ENCODE assay signal across 8 cellular contexts in the genomic region with DNA sequence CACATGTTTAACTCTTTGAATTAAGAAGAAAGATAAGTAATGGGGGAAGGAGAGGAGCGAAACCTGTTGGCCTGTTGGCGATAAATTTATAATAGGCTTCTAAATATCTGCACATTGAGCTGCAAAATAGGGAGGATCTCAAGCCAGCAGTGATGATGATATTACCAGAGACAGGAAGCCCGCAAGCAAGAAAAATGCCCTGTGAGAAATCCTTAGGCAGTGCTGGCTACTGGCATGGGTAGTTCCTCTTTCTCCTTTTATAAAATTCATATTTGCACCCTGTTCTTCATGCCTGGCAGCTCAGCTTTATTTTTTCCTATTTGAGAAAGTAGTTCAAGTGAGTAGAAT. TPM values are rescaled to one million over a fixed set of nuclear protein-coding genes. Genes with fewer than 3 reads are reported as not detected.
DNase-seq lines count a peak whose midpoint lies in the region; ATAC-seq, FAIRE-seq and TF ChIP-seq lines count a peak whose summit lies in the region.

No MANE protein-coding gene starts in this region.

- no peak for TF ChIP-seq CTCF in VCaP (conservative IDR thresholded peaks at IDR 0.05)
- TF ChIP-seq CTCF in foreskin keratinocyte (conservative IDR thresholded peaks at IDR 0.05): no peak
- no peak for TF ChIP-seq CTCF in gastrocnemius medialis (IDR thresholded peaks at IDR 0.05 in 4 of 5, conservative IDR thresholded peaks at IDR 0.05 in 1 of 5)

- WGBS in HUES64: 57% methylated on average over 3 of the region's 3 CpGs

- peaks cover 36 to 78% (median 38%) of the 10 kb centered on the region in 10 experiments for H3K4me1 ChIP-seq in BLaER1 treated with 17β-estradiol and CSF1 and Interleukin-3, amounts not matched to agents 10 nM and 100 nM
- H3K4me1 ChIP-seq in HUES64 (ENCODE audit: insufficient read depth, low read length) (peaks cover 33% of the 10 kb centered on the region), foreskin keratinocyte (peaks cover 23% of the 10 kb centered on the region), gastrocnemius medialis (peaks cover 30 to 34% of the 10 kb centered on the region in 2 donors)

- no peak for FAIRE-seq in GM12892 (lab: Jason Lieb, UNC)

- peak overlapping the region; percentile 68 to 89 (median 83) for H3K4me2 ChIP-seq in BLaER1 treated with 17β-estradiol and CSF1 and Interleukin-3, amounts not matched to agents 10 nM and 100 nM

- peak overlapping the region; percentile 87 to 97 (median 91) for H3K9ac ChIP-seq in BLaER1 treated with 17β-estradiol and CSF1 and Interleukin-3, amounts not matched to agents 10 nM and 100 nM
- peak overlapping the region; percentile 49 for H3K9ac ChIP-seq in HUES64 (ENCODE audit: low read depth, low read length)

- intact Hi-C loops in gastrocnemius medialis (cut with DNase I; ENCODE audit: low total_unique reads): loop anchor here (1.0 to 10.0 kb wide), 5 partner anchors 98 to 1885 kb away; a partner anchor contains a TSS

- TF ChIP-seq POLR2A in gastrocnemius medialis (IDR thresholded peaks at IDR 0.05): no peak
- TF ChIP-seq POLR2A in GM12892 (IDR thresholded peaks at IDR 0.05; ENCODE audit: low read depth, low read length): no peak

- H3K9me3 ChIP-seq in BLaER1 treated with 17β-estradiol and CSF1 and Interleukin-3, amounts not matched to agents 10 nM and 100 nM (replicated peaks in 1 of 11): no peaks in the 10 kb centered on the region
- H3K9me3 ChIP-seq in HUES64 (ENCODE audit: insufficient read depth, low read depth, low read length) (no peaks in the 10 kb centered on the region), gastrocnemius medialis (no peaks in the 10 kb centered on the region)

- H4K20me1 ChIP-seq in BLaER1 treated with 17β-estradiol and CSF1 and Interleukin-3, amounts not matched to agents 10 nM and 100 nM: peaks cover 26 to 36% (median 32%) of the 10 kb centered on the region in 11 experiments; a peak in 21 of 22 replicates

- in situ Hi-C loops in gastrocnemius medialis (cut with MboI; ENCODE audit: low sequenced_read_pairs in 4 of 4): loop anchor here in 1 of 4 donors (10.0 to 25.0 kb wide), 2 partner anchors 272 to 440 kb away; a partner anchor contains a TSS

- DNase-seq in foreskin keratinocyte: no peak
- no peak for DNase-seq in gastrocnemius medialis
- no peak for DNase-seq in GM12892 (ENCODE audit: insufficient read length)

- ATAC-seq in foreskin keratinocyte: no peak
- no peak for ATAC-seq in gastrocnemius medialis
- ATAC-seq in HG03139 (IDR thresholded peaks at IDR 0.05; ENCODE audit: unreplicated experiment): no peak
- no peak for ATAC-seq in GM21528 (IDR thresholded peaks at IDR 0.05; ENCODE audit: low FRiP score, unreplicated experiment)

- no peaks in the 10 kb centered on the region for H3K36me3 ChIP-seq in BLaER1 treated with 17β-estradiol and CSF1 and Interleukin-3, amounts not matched to agents 10 nM and 100 nM
- no peaks in the 10 kb centered on the region for H3K36me3 ChIP-seq in HUES64 (ENCODE audit: insufficient read depth, low read length)
- H3K36me3 ChIP-seq in gastrocnemius medialis: no peaks in the 10 kb centered on the region

- H3K4me3 ChIP-seq in BLaER1 treated with 17β-estradiol and CSF1 and Interleukin-3, amounts not matched to agents 10 nM and 100 nM: peak overlapping the region; percentile 76 to 93 (median 84)
- peak overlapping the region; percentile 81 for H3K4me3 ChIP-seq in HUES64 (ENCODE audit: low read length)
- peak overlapping the region; percentile 70 to 85 (median 84) for H3K4me3 ChIP-seq in gastrocnemius medialis

- H3K27ac ChIP-seq in BLaER1 treated with 17β-estradiol and CSF1 and Interleukin-3, amounts not matched to agents 10 nM and 100 nM: peak overlapping the region; percentile 79 to 95 (median 87)
- H3K27ac ChIP-seq in HUES64 (ENCODE audit: low read depth, low read length) (no peak overlapping the region), VCaP (peak overlapping the region; percentile 84), foreskin keratinocyte (peak overlapping the region; percentile 94), gastrocnemius medialis (peak overlapping the region; percentile 88 to 94 (median 89))

- no peaks in the 10 kb centered on the region for H3K27me3 ChIP-seq in BLaER1 treated with 17β-estradiol and CSF1 and Interleukin-3, amounts not matched to agents 10 nM and 100 nM
- H3K27me3 ChIP-seq in HUES64 (ENCODE audit: insufficient read depth, low read length) (no peaks in the 10 kb centered on the region), foreskin keratinocyte (no peaks in the 10 kb centered on the region), gastrocnemius medialis (no peaks in the 10 kb centered on the region)

RNA-seq across cellular contexts. Expression of a gene that starts 0.9 kb away (rescaled TPM):
- polyA plus RNA-seq in HUES64 (2013, experiment 1 of 2): 16.1 TPM
- 18.6 TPM for polyA plus RNA-seq in HUES64 (2013, experiment 2 of 2)
- total RNA-seq in foreskin keratinocyte: 19.6 and 21.1 TPM in 2 replicates
- polyA plus RNA-seq in foreskin keratinocyte: 8.8 and 10.6 TPM in 2 replicates
- 10 to 100 TPM; 11.1 to 27.6 (median 13.1) TPM for total RNA-seq in gastrocnemius medialis
- polyA plus RNA-seq in GM12892 (2012; ENCODE audit: missing spikeins): 37.2 TPM
